22 cellular contexts compared by ENCODE assay signal in genomic region chr11:104892723-104893511, GRCh38. TPM values are rescaled to one million over a fixed set of nuclear protein-coding genes. Genes with fewer than 3 reads are reported as not detected.
DNase-seq lines count a peak whose midpoint lies in the region; ATAC-seq, FAIRE-seq and TF ChIP-seq lines count a peak whose summit lies in the region.
"Had no signal": no experiment of that assay in that cellular context is flagged by ENCODE, and none has a peak within 500 bp of the region (broad histone marks: within the 10 kb centered on the region; RNA-seq: fewer than 3 reads in every experiment).

No MANE protein-coding gene starts in this region.

- H3K27me3 ChIP-seq in gastroesophageal sphincter (no peaks in the 10 kb centered on the region), pancreas (no peaks in the 10 kb centered on the region)
- H3K27me3 ChIP-seq: cardiac muscle cell, MG63 had no signal

- H3K27ac ChIP-seq in gastroesophageal sphincter (no peak overlapping the region), pancreas (no peak overlapping the region)
- H3K27ac ChIP-seq: cardiac muscle cell had no signal

- ATAC-seq in HG02798 (IDR thresholded peaks at IDR 0.05; ENCODE audit: poor library complexity, unreplicated experiment) (no peak), gastroesophageal sphincter (no peak), pancreas (no peak)
- ATAC-seq: effector memory CD8-positive, alpha-beta T cell had no signal

- H3K4me1 ChIP-seq in gastroesophageal sphincter (peaks cover 0 to 58% (median 12%) of the 10 kb centered on the region in 3 donors), pancreas (no peaks in the 10 kb centered on the region)

- TF ChIP-seq CTCF in fibroblast of pulmonary artery (IDR thresholded peaks at IDR 0.05; ENCODE audit: low read length, missing control alignments) (no peak), gastroesophageal sphincter (IDR thresholded peaks at IDR 0.05) (no peak), pancreas (IDR thresholded peaks at IDR 0.05) (no peak)

- no peak for TF ChIP-seq EP300 in gastroesophageal sphincter (IDR thresholded peaks at IDR 0.05)

- no peak for DNase-seq in H54 (ENCODE audit: insufficient read length, low spot score)
- peak; percentile 24 for DNase-seq in amniotic epithelial cell (ENCODE audit: low read depth)
- peak; percentile 27 for DNase-seq in fibroblast of pulmonary artery (ENCODE audit: low read depth)
- DNase-seq in skeletal muscle cell (ENCODE audit: low read depth): peak; percentile 72
- DNase-seq in AG08396 (ENCODE audit: low spot score): no peak
- DNase-seq in pancreas: no peak
- DNase-seq: activated CD4-positive, alpha-beta T cell treated with anti-CD3 and anti-CD28 coated beads for 4 hours; activated CD8-positive, alpha-beta memory T cell treated with anti-CD3 and anti-CD28 coated beads, Interleukin-2, amount 50 U/mL, for 48 hours; COR-L47; effector memory CD8-positive, alpha-beta T cell; GDM1; mammary epithelial cell; MG63; NCI-H446 had no signal

- peak; percentile 11 for FAIRE-seq in H54 (lab: Jason Lieb, UNC)
- no peak for FAIRE-seq in pancreas (lab: Jason Lieb, UNC)
- FAIRE-seq: frontal cortex, GM12891 had no signal

- intact Hi-C loops in pancreas (cut with DNase I): no loop called here

- no peak overlapping the region for H3K4me3 ChIP-seq in fibroblast of pulmonary artery (replicated peaks; ENCODE audit: low read depth, low read length)
- H3K4me3 ChIP-seq in skeletal muscle cell (ENCODE audit: low read depth, low read length): no peak overlapping the region
- no peak overlapping the region for H3K4me3 ChIP-seq in gastroesophageal sphincter
- H3K4me3 ChIP-seq in pancreas: no peak overlapping the region
- H3K4me3 ChIP-seq: cardiac muscle cell, MG63 had no signal

- 36 to 46% methylated on average over 3 of the region's 3 CpGs for WGBS in gastroesophageal sphincter (ENCODE audit: low coverage in 1 of 2), 2 donors
- WGBS in pancreas, 2 donors: 55 to 58% methylated on average over 3 of the region's 3 CpGs

- no peaks in the 10 kb centered on the region for H3K9me3 ChIP-seq in gastroesophageal sphincter
- H3K9me3 ChIP-seq in pancreas: no peaks in the 10 kb centered on the region
- H3K9me3 ChIP-seq: MG63 had no signal

- H3K36me3 ChIP-seq in gastroesophageal sphincter: peaks cover 0 to 8% of the 10 kb centered on the region in 2 donors
- H3K36me3 ChIP-seq in pancreas: no peaks in the 10 kb centered on the region
- H3K36me3 ChIP-seq: cardiac muscle cell, MG63 had no signal

- no peak for TF ChIP-seq POLR2A in H54 (IDR thresholded peaks at IDR 0.05; ENCODE audit: low read depth, low read length)
- TF ChIP-seq POLR2A in gastroesophageal sphincter (IDR thresholded peaks at IDR 0.05): no peak

RNA-seq across cellular contexts. Expression of gene CASP12, which starts 5.3 kb away (rescaled TPM):
- 1 to 10 TPM; 1.2 to 8.9 (median 2.2) TPM for total RNA-seq in gastroesophageal sphincter
- under 1 TPM in 3 of 6 donors, not detected in 3; 0.16 to 0.23 (median 0.20) TPM for total RNA-seq in pancreas
- polyA plus RNA-seq in pancreas: under 1 TPM; 0.46 to 0.66 TPM
- total RNA-seq: cardiac muscle cell, HT-29, mammary epithelial cell, OCI-LY7 had no signal
- polyA plus RNA-seq: mammary epithelial cell, neural cell had no signal

Comparison
In these comparisons a context has a peak if more than half of its experiments do, and no peak if none do; other contexts are left out.
1. DNase-seq: peak in amniotic epithelial cell (single experiment), fibroblast of pulmonary artery (single experiment) and skeletal muscle cell (single experiment); none in H54 (single experiment), AG08396 (single experiment) and pancreas (0 of 6).